Comparison of ENCODE assay signal across 16 cellular contexts in the genomic region with DNA sequence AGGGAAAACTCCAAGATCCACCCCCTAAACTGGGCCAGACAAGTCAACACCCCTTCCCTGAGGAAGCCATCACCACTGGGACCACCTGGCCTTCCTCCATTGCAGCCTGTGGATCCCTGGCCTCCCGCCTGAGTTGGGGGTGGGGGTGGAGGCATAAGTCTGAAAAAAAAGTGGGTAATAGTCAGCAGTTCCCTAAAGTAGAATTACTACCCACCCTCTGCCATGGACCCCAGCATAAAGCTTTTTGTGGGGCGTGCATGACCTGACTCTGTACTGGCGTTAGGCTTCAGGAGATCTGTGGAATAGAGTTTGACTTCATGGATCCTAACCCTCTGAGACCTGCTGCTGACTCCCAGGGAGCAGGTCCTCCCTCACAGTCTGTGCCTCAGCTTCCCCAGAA. TPM values are rescaled to one million over a fixed set of nuclear protein-coding genes. Genes with fewer than 3 reads are reported as not detected.
DNase-seq lines count a peak whose midpoint lies in the region; ATAC-seq and FAIRE-seq lines count a peak whose summit lies in the region.
"Had no signal": no experiment of that assay in that cellular context is flagged by ENCODE, and none has a peak within 500 bp of the region (broad histone marks: within the 10 kb centered on the region; RNA-seq: fewer than 3 reads in every experiment).

No MANE protein-coding gene starts in this region.

- ATAC-seq in left ventricle myocardium superior (no peak), left cardiac atrium (no peak), naive B cell (ENCODE audit: low read depth in 2 of 2) (no peak), GM18520 (IDR thresholded peaks at IDR 0.05; ENCODE audit: unreplicated experiment) (no peak)
- ATAC-seq in central memory CD8-positive, alpha-beta T cell (replicated peaks; ENCODE audit: extremely low read depth, poor library complexity, severe bottlenecking): no peak
- ATAC-seq: activated CD8-positive, alpha-beta T cell treated with anti-CD3 and anti-CD28 coated beads, Interleukin-2, amount 10 ng/mL, durations not matched to agents 7 days and 5 days; activated naive CD4-positive, alpha-beta T cell treated with anti-CD3 and anti-CD28 coated beads, Interleukin-2, amount 50 U/mL, for 72 hours; body of pancreas; CD8-positive, alpha-beta T cell had no signal

- no peak for FAIRE-seq in RCC 7860 (lab: Jason Lieb, UNC)

- no peaks in the 10 kb centered on the region for H3K9me3 Mint-ChIP-seq in central memory CD8-positive, alpha-beta T cell
- no peaks in the 10 kb centered on the region for H3K9me3 Mint-ChIP-seq in naive B cell
- H3K9me3 Mint-ChIP-seq: activated naive CD4-positive, alpha-beta T cell treated with anti-CD3 and anti-CD28 coated beads, Interleukin-2, amount 50 U/mL, for 72 hours; CD8-positive, alpha-beta T cell had no signal

- DNase-seq in left ventricle myocardium superior (peak; percentile 14), left cardiac atrium (no peak), naive B cell (no peak), ureter (ENCODE audit: low spot score) (peak; percentile 41), RCC 7860 (ENCODE audit: low spot score) (no peak)
- no peak for DNase-seq in central memory CD8-positive, alpha-beta T cell (ENCODE audit: low spot score in 2 of 2)
- no peak for DNase-seq in NK-92 treated with Interleukin-12 subunit alpha and Interleukin-12 subunit beta, amount 100 ng/mL, for 24 hours (lab: John Stamatoyannopoulos, UW)
- DNase-seq: activated CD8-positive, alpha-beta T cell treated with anti-CD3 and anti-CD28 coated beads, Interleukin-2, amount 10 ng/mL, durations not matched to agents 7 days and 5 days; CD8-positive, alpha-beta T cell; dermis blood vessel endothelial cell; DND-41; GM23248; SHP77 had no signal

- peaks cover 5% of the 10 kb centered on the region for H3K36me3 Mint-ChIP-seq in central memory CD8-positive, alpha-beta T cell (ENCODE audit: insufficient read depth)
- peaks cover 0 to 6% of the 10 kb centered on the region in 2 donors for H3K36me3 Mint-ChIP-seq in naive B cell
- H3K36me3 Mint-ChIP-seq: activated naive CD4-positive, alpha-beta T cell treated with anti-CD3 and anti-CD28 coated beads, Interleukin-2, amount 50 U/mL, for 72 hours; CD8-positive, alpha-beta T cell had no signal

- H3K4me1 Mint-ChIP-seq in central memory CD8-positive, alpha-beta T cell: peaks cover 23% of the 10 kb centered on the region
- H3K4me1 Mint-ChIP-seq in naive B cell: peaks cover 43 to 67% (median 61%) of the 10 kb centered on the region in 3 donors

- intact Hi-C loops in left ventricle myocardium superior (cut with micrococcal nuclease): no loop called here
- intact Hi-C loops in left cardiac atrium (cut with DNase I): no loop called here

- peak overlapping the region; percentile 91 for H3K4me3 Mint-ChIP-seq in central memory CD8-positive, alpha-beta T cell
- H3K4me3 Mint-ChIP-seq in naive B cell: peak overlapping the region; percentile 47 to 99 (median 90)
- H3K4me3 Mint-ChIP-seq: activated CD8-positive, alpha-beta T cell treated with anti-CD3 and anti-CD28 coated beads, Interleukin-2, amount 10 ng/mL, durations not matched to agents 7 days and 5 days had no signal

- H3K27me3 Mint-ChIP-seq in central memory CD8-positive, alpha-beta T cell: peaks cover 10% of the 10 kb centered on the region
- H3K27me3 Mint-ChIP-seq in naive B cell: no peaks in the 10 kb centered on the region

- H3K27ac Mint-ChIP-seq in central memory CD8-positive, alpha-beta T cell (ENCODE audit: low read depth): no peak overlapping the region
- H3K27ac Mint-ChIP-seq in naive B cell: peak overlapping the region in 5 of 6 donors; percentile 10 to 48 (median 33)
- H3K27ac Mint-ChIP-seq: activated CD8-positive, alpha-beta T cell treated with anti-CD3 and anti-CD28 coated beads, Interleukin-2, amount 10 ng/mL, durations not matched to agents 7 days and 5 days; CD8-positive, alpha-beta T cell had no signal

RNA-seq across cellular contexts. Expression of gene CXXC5, which starts 2.0 kb away (rescaled TPM):
- total RNA-seq in left ventricle myocardium superior (75.7 TPM), left cardiac atrium (10 to 100 TPM; 33.4 to 44.1 TPM), ureter (28.7 TPM)
- polyA plus RNA-seq in naive B cell (ENCODE audit: low read depth in 6 of 6): 100 to 1,000 TPM; 351 to 547 (median 399) TPM

Comparison
In these comparisons a context has a peak if more than half of its experiments do, and no peak if none do; other contexts are left out.
1. DNase-seq: peak in left ventricle myocardium superior (single experiment) and ureter (single experiment); none in left cardiac atrium (single experiment), central memory CD8-positive, alpha-beta T cell (0 of 2), naive B cell (single experiment), RCC 7860 (single experiment) and NK-92 treated with Interleukin-12 subunit alpha and Interleukin-12 subunit beta, amount 100 ng/mL, for 24 hours (single experiment).